8 cellular contexts compared by ENCODE assay signal in the genomic region with DNA sequence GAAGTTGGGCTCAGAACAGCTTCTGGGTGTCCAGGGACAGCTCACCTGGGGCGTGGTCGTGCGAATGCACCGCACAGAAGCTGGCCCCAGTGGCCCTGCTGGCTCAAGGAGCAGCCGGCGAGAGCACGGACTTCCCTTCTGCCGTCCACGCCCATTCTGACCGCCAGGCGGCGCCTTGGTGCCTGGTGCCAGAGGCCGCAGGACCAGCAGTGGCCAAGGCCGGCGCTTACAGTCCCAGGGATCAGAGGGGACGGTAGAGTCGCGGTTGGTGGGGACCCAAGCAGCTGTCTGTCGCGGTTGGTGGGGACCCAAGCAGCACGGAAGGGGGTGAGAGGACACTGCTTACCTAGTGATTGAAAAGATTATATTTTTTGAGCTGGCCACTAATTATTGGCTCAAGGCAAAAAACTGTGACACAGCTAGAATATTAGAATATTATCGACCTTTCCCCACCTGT. TPM values are rescaled to one million over a fixed set of nuclear protein-coding genes. Genes with fewer than 3 reads are reported as not detected.
DNase-seq lines count a peak whose midpoint lies in the region; ATAC-seq, FAIRE-seq and TF ChIP-seq lines count a peak whose summit lies in the region.

No MANE protein-coding gene starts in this region.

- no peaks in the 10 kb centered on the region for H3K9me3 Mint-ChIP-seq in activated T-helper 2 cell treated with anti-CD3 and anti-CD28 coated beads, Interferon-gamma antibody, Interleukin-2, Interleukin-4, amounts not matched to agents 10 μg/mL and 5 μg/mL and 100 μg/mL, durations not matched to agents 14 hours and 24 hours and 36 hours

- no peak overlapping the region for H3K27ac ChIP-seq in AG04450 (ENCODE audit: low read depth, low read length)
- no peak overlapping the region for H3K27ac ChIP-seq in pancreas

- H3K36me3 Mint-ChIP-seq in activated T-helper 2 cell treated with anti-CD3 and anti-CD28 coated beads, Interferon-gamma antibody, Interleukin-2, Interleukin-4, amounts not matched to agents 10 μg/mL and 5 μg/mL and 100 μg/mL, durations not matched to agents 14 hours and 24 hours and 36 hours (ENCODE audit: low read depth), result no peaks in the 10 kb centered on the region

- H3K4me1 ChIP-seq in pancreas, result no peaks in the 10 kb centered on the region

- H3K27ac Mint-ChIP-seq in activated T-helper 2 cell treated with anti-CD3 and anti-CD28 coated beads, Interferon-gamma antibody, Interleukin-2, Interleukin-4, amounts not matched to agents 10 μg/mL and 5 μg/mL and 100 μg/mL, durations not matched to agents 14 hours and 24 hours and 36 hours, result no peak overlapping the region

- no peak overlapping the region for H3K4me3 Mint-ChIP-seq in activated T-helper 2 cell treated with anti-CD3 and anti-CD28 coated beads, Interferon-gamma antibody, Interleukin-2, Interleukin-4, amounts not matched to agents 10 μg/mL and 5 μg/mL and 100 μg/mL, durations not matched to agents 14 hours and 24 hours and 36 hours (ENCODE audit: low read depth)

- H3K4me3 ChIP-seq in AG04450 (ENCODE audit: low read depth, low read length), result no peak overlapping the region
- H3K4me3 ChIP-seq in pancreas, result no peak overlapping the region

- CTCF ChIA-PET in AG04450 (lab: Charles Lee), result interaction anchor here (0.5 to 4.6 kb wide), 41 partner anchors 8 to 1880 kb away, joined by 3 to 36 read pairs (median 3); no protein-coding TSS in a partner anchor

- ATAC-seq in GM21786 (IDR thresholded peaks at IDR 0.05; ENCODE audit: unreplicated experiment) (peak; percentile 80), pancreas (peak; percentile 94 to 100 (median 98)), HG02588 (IDR thresholded peaks at IDR 0.05; ENCODE audit: unreplicated experiment) (no peak)

- no peaks in the 10 kb centered on the region for H3K36me3 ChIP-seq in pancreas

- DNase-seq in AG04450 (ENCODE audit: low read depth, low spot score), result peak; percentile 11
- DNase-seq in RCC 7860 (ENCODE audit: low spot score), result peak; percentile 55
- DNase-seq in activated T-helper 2 cell treated with anti-CD3 and anti-CD28 coated beads, Interferon-gamma antibody, Interleukin-2, Interleukin-4, amounts not matched to agents 10 μg/mL and 5 μg/mL and 100 μg/mL, durations not matched to agents 14 hours and 24 hours and 36 hours (ENCODE audit: low spot score), result peak; percentile 33
- peak; percentile 82 for DNase-seq in glomerular visceral epithelial cell (ENCODE audit: extremely low spot score)
- DNase-seq in pancreas, result peak; percentile 68 to 98 (median 87)
- peak; percentile 85 for DNase-seq in urothelium cell line (ENCODE audit: low spot score)

- TF ChIP-seq CTCF in AG04450 (IDR thresholded peaks at IDR 0.05; ENCODE audit: low read depth, low read length) (peak; percentile 92), pancreas (IDR thresholded peaks at IDR 0.05) (peak; percentile 79 to 81 (median 80))

- WGBS in pancreas, 2 donors, result 9 to 10% methylated on average over 22 of the region's 22 CpGs

- H3K4me1 Mint-ChIP-seq in activated T-helper 2 cell treated with anti-CD3 and anti-CD28 coated beads, Interferon-gamma antibody, Interleukin-2, Interleukin-4, amounts not matched to agents 10 μg/mL and 5 μg/mL and 100 μg/mL, durations not matched to agents 14 hours and 24 hours and 36 hours (ENCODE audit: low read depth), result no peaks in the 10 kb centered on the region

- peaks cover 8% of the 10 kb centered on the region for H3K27me3 Mint-ChIP-seq in activated T-helper 2 cell treated with anti-CD3 and anti-CD28 coated beads, Interferon-gamma antibody, Interleukin-2, Interleukin-4, amounts not matched to agents 10 μg/mL and 5 μg/mL and 100 μg/mL, durations not matched to agents 14 hours and 24 hours and 36 hours (ENCODE audit: low read depth)

- FAIRE-seq in RCC 7860 (lab: Jason Lieb, UNC), result no peak
- no peak for FAIRE-seq in pancreas (lab: Jason Lieb, UNC)
- FAIRE-seq in urothelium cell line (lab: Jason Lieb, UNC), result peak; percentile 61

- H3K27me3 ChIP-seq in AG04450 (ENCODE audit: control insufficient read depth, insufficient read depth, low read length) (peaks cover 20% of the 10 kb centered on the region), pancreas (no peaks in the 10 kb centered on the region)

- H3K9me3 ChIP-seq in AG04450 (ENCODE audit: control insufficient read depth, insufficient read depth, low read length), result no peaks in the 10 kb centered on the region
- no peaks in the 10 kb centered on the region for H3K9me3 ChIP-seq in pancreas

- POLR2A ChIA-PET in AG04450 (lab: Yijun Ruan, JAX), result no interaction called here

- intact Hi-C loops in activated T-helper 2 cell treated with anti-CD3 and anti-CD28 coated beads, Interferon-gamma antibody, Interleukin-2, Interleukin-4, amounts not matched to agents 10 μg/mL and 5 μg/mL and 100 μg/mL, durations not matched to agents 14 hours and 24 hours and 36 hours (cut with micrococcal nuclease), result no loop called here
- intact Hi-C loops in pancreas (cut with DNase I), result loop anchor here in 2 of 3 donors (10.0 kb wide), 3 partner anchors 424 to 614 kb away; no protein-coding TSS in a partner anchor

RNA-seq across cellular contexts. Expression of gene NPPC, which starts 25.7 kb away (rescaled TPM):
- polyA plus RNA-seq in AG04450 (2011; rRNA removed), result not detected in 2 replicates
- not detected in 2 replicates for polyA minus RNA-seq in AG04450 (2011; rRNA and poly(A)+ RNA removed)
- 0.23 and 0.41 TPM in 2 replicates for total RNA-seq in activated T-helper 2 cell treated with anti-CD3 and anti-CD28 coated beads, Interferon-gamma antibody, Interleukin-2, Interleukin-4, amounts not matched to agents 10 μg/mL and 5 μg/mL and 100 μg/mL, durations not matched to agents 14 hours and 24 hours and 36 hours
- total RNA-seq in pancreas, result not detected
- under 1 TPM in 1 of 2 donors, not detected in 1; 0.26 TPM for polyA plus RNA-seq in pancreas

Comparison
In these comparisons a context has a peak if more than half of its experiments do, and no peak if none do; other contexts are left out.
1. DNase-seq: peak in every context shown above with its lines; median percentile 87 in pancreas; 85 in urothelium cell line; 82 in glomerular visceral epithelial cell; 55 in RCC 7860; 33 in activated T-helper 2 cell treated with anti-CD3 and anti-CD28 coated beads, Interferon-gamma antibody, Interleukin-2, Interleukin-4, amounts not matched to agents 10 μg/mL and 5 μg/mL and 100 μg/mL, durations not matched to agents 14 hours and 24 hours and 36 hours; 11 in AG04450.